ENCODE assay signal across 17 cellular contexts in the genomic region with DNA sequence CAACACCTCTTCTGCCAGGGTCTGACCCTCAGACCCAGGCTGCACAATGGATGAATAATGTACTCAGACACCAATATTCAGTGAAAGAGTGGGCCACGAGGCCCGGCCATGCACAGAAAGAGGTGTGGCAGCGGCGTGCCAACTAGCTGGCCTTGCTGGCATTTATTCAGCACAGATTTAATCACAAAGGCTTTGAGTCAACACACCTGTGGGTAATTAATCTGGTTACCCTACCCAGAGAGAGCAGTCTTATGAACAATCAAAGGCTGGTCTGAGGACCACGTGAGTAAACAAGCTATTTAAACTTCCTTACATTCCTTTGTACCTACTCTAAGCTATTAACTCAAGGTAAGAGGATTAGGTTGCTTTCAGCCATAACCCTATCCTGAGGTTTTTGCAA.
"Had no signal": no experiment of that assay in that cellular context is flagged by ENCODE, and none has a peak within 500 bp of the region (broad histone marks: within the 10 kb centered on the region; RNA-seq: fewer than 3 reads in every experiment).

No MANE protein-coding gene starts in this region.

- ATAC-seq: activated T-helper 17 cell treated with anti-CD3 and anti-CD28 coated beads, Interleukin-2, amount 50 U/mL, for 72 hours; gastrocnemius medialis; heart right ventricle; left colon; sciatic nerve; stimulated activated naive CD8-positive, alpha-beta T cell treated with anti-CD3 and anti-CD28 coated beads, Interleukin-15, Interleukin-2, amounts not matched to agents 100 U/mL and 50 U/mL, for 24 hours had no signal

- H3K36me3 ChIP-seq: brain microvascular endothelial cell, gastrocnemius medialis, heart right ventricle, prostate gland had no signal

- DNase-seq: activated CD4-positive, CD25-positive, alpha-beta regulatory T cell treated with anti-CD3 and anti-CD28 coated beads, Interleukin-2, amount 50 U/mL, for 72 hours; activated naive CD4-positive, alpha-beta T cell treated with Interleukin-2 at 50 U/mL for 16 hours; anterior cingulate cortex; brain microvascular endothelial cell; cerebellar nuclear complex; effector CD8-positive, alpha-beta T cell; gastrocnemius medialis; heart right ventricle; left colon; midbrain; stimulated activated naive CD8-positive, alpha-beta T cell treated with anti-CD3 and anti-CD28 coated beads, Interleukin-15, Interleukin-2, amounts not matched to agents 100 U/mL and 50 U/mL, for 24 hours; T1000; trophoblast cell had no signal

- H3K27ac Mint-ChIP-seq: activated T-helper 17 cell treated with anti-CD3 and anti-CD28 coated beads, Interleukin-2, amount 50 U/mL, for 72 hours had no signal

- H3K4me3 Mint-ChIP-seq: activated T-helper 17 cell treated with anti-CD3 and anti-CD28 coated beads, Interleukin-2, amount 50 U/mL, for 72 hours had no signal

- H3K4me1 ChIP-seq: gastrocnemius medialis, heart right ventricle, prostate gland had no signal

- H3K27me3 ChIP-seq: brain microvascular endothelial cell, gastrocnemius medialis, heart right ventricle had no signal

- H3K27me3 Mint-ChIP-seq: activated T-helper 17 cell treated with anti-CD3 and anti-CD28 coated beads, Interleukin-2, amount 50 U/mL, for 72 hours had no signal

- H3K27ac ChIP-seq: brain microvascular endothelial cell, gastrocnemius medialis, heart right ventricle, prostate gland had no signal

- H3K4me3 ChIP-seq: gastrocnemius medialis, heart right ventricle, lung, prostate gland had no signal

- H3K9me3 ChIP-seq: gastrocnemius medialis, prostate gland had no signal

- H3K4me1 Mint-ChIP-seq: activated T-helper 17 cell treated with anti-CD3 and anti-CD28 coated beads, Interleukin-2, amount 50 U/mL, for 72 hours had no signal
